In the genomic region with DNA sequence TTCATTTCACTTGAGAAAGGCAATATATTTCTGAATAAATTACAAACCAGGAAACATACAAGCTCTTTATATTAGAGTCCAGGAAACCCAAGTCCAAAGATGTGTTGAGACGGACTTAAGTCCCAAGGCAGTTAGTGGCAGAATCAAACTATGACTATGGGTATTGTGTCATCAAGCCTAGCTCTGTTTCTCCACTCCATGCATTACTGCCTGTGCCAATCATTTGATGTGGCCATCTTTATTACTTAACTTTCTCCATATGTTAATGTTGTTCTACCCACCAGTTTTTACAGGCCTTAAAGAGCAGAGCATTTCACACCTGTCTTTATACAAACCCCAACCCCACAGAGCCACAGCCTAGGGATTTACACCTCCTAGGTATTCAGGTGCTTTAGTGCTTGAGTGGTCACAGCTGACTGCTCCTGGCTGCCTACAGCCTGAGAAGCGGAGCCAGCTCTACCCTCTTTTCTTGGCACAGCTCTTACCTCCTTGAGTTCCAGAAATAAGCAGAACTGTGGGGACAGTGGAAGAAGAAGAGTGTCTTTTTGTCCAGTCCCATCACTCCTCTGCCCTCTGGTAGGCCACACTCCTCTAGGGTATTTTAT, we compare ENCODE assay signal across 20 cellular contexts.
DNase-seq lines count a peak whose midpoint lies in the region; ATAC-seq, FAIRE-seq and TF ChIP-seq lines count a peak whose summit lies in the region.
"Had no signal": no experiment of that assay in that cellular context is flagged by ENCODE, and none has a peak within 500 bp of the region (broad histone marks: within the 10 kb centered on the region; RNA-seq: fewer than 3 reads in every experiment).

No MANE protein-coding gene starts in this region.

- peaks cover 3% of the 10 kb centered on the region for H3K9me3 ChIP-seq in neutrophil
- peaks cover 2% of the 10 kb centered on the region for H3K9me3 ChIP-seq in right cardiac atrium (ENCODE audit: control insufficient read depth, low read length)

- no peaks in the 10 kb centered on the region for H3K36me3 ChIP-seq in neutrophil
- H3K36me3 ChIP-seq: upper lobe of right lung had no signal

- ATAC-seq in right cardiac atrium: no peak
- ATAC-seq: activated CD4-positive, CD25-positive, alpha-beta regulatory T cell treated with anti-CD3 and anti-CD28 coated beads, Interleukin-2, amount 50 U/mL, for 24 hours; activated T-cell treated with anti-CD3 and anti-CD28 coated beads, Interleukin-2, amount 50 U/mL, for 72 hours had no signal

- DNase-seq in NCI-H2196 (lab: John Stamatoyannopoulos, UW; ENCODE audit: unreplicated experiment) (peak; percentile 4), NCI-H2196 treated with DMSO at 0.1 percent for 48 hours (lab: John Stamatoyannopoulos, UW; ENCODE audit: unreplicated experiment) (no peak), NCI-H2029 (lab: John Stamatoyannopoulos, UW) (peak; percentile 40), NCI-H774 (lab: John Stamatoyannopoulos, UW) (peak; percentile 21), urothelium cell line (ENCODE audit: low spot score) (no peak), right cardiac atrium (no peak), GM19239 (ENCODE audit: insufficient read length, low spot score) (no peak)
- DNase-seq: 8988T; activated T-cell treated with anti-CD3 and anti-CD28 coated beads, Interleukin-2, amount 50 U/mL, for 72 hours; AML-193; effector CD4-positive, alpha-beta T cell; hypothalamus; islet precursor cell; stimulated activated CD8-positive, alpha-beta memory T cell treated with anti-CD3 and anti-CD28 coated beads, Interleukin-4, amount 100 ng/mL, for 48 hours; upper lobe of right lung had no signal

- H3K4me1 ChIP-seq in neutrophil (ENCODE audit: control insufficient read depth in 1 of 2, insufficient read depth in 1 of 2, low read depth in 1 of 2, low read length in 1 of 2): peaks cover 63 to 75% of the 10 kb centered on the region in 2 experiments
- no peaks in the 10 kb centered on the region for H3K4me1 ChIP-seq in right cardiac atrium (ENCODE audit: control insufficient read depth, insufficient read depth, low read length)
- H3K4me1 ChIP-seq: upper lobe of right lung had no signal

- no peak for TF ChIP-seq CTCF in neutrophil (IDR thresholded peaks at IDR 0.05)

- no peak for FAIRE-seq in urothelium cell line (lab: Jason Lieb, UNC)
- no peak for FAIRE-seq in GM19239 (lab: Jason Lieb, UNC)
- FAIRE-seq: frontal cortex had no signal

- intact Hi-C loops in right cardiac atrium (cut with DNase I): no loop called here

- H3K27me3 ChIP-seq in neutrophil (no peaks in the 10 kb centered on the region), right cardiac atrium (ENCODE audit: control insufficient read depth, insufficient read depth) (no peaks in the 10 kb centered on the region)
- H3K27me3 ChIP-seq: upper lobe of right lung had no signal

- 82% methylated on average over 2 of the region's 2 CpGs for WGBS in right cardiac atrium

- H3K4me3 ChIP-seq in neutrophil (ENCODE audit: low read depth in 1 of 2, low read length in 1 of 2) (no peak overlapping the region), right cardiac atrium (ENCODE audit: low read length) (no peak overlapping the region)
- H3K4me3 ChIP-seq: lung, upper lobe of right lung had no signal

- H3K27ac ChIP-seq in neutrophil (peak overlapping the region; percentile 68), right cardiac atrium (ENCODE audit: low read length) (no peak overlapping the region)
- H3K27ac ChIP-seq: HL-60, upper lobe of right lung had no signal

Comparison
In these comparisons a context has a peak if more than half of its experiments do, and no peak if none do; other contexts are left out.
1. DNase-seq: peak in NCI-H2196 (single experiment), NCI-H2029 (single experiment) and NCI-H774 (single experiment); none in NCI-H2196 treated with DMSO at 0.1 percent for 48 hours (single experiment), urothelium cell line (single experiment), right cardiac atrium (0 of 3) and GM19239 (single experiment).